In genomic region chr12:220946-221550, GRCh38 we compare ENCODE assay signal across 1 cellular context.
TF ChIP-seq lines count a peak whose summit lies in the region.

No MANE protein-coding gene starts in this region.

TF ChIP-seq in IMR-90, 13 proteins besides CTCF, POLR2A, EP300 and RAD21 (continued from another document):
- TF ChIP-seq USF2 (IDR thresholded peaks at IDR 0.05; ENCODE audit: low read depth, low read length) (no peak), MAZ (IDR thresholded peaks at IDR 0.05; ENCODE audit: borderline replicate concordance, low read depth, low read length) (no peak), SMC3 (IDR thresholded peaks at IDR 0.05; ENCODE audit: low read depth, low read length) (no peak), MAFK (IDR thresholded peaks at IDR 0.05; ENCODE audit: low read depth, low read length) (no peak), CEBPB (IDR thresholded peaks at IDR 0.05; ENCODE audit: low read depth, low read length) (no peak), FOS (IDR thresholded peaks at IDR 0.05; ENCODE audit: low read depth, low read length) (no peak)
TF ChIP-seq in IMR-90: peak in this region for 0.
